In the genomic region with DNA sequence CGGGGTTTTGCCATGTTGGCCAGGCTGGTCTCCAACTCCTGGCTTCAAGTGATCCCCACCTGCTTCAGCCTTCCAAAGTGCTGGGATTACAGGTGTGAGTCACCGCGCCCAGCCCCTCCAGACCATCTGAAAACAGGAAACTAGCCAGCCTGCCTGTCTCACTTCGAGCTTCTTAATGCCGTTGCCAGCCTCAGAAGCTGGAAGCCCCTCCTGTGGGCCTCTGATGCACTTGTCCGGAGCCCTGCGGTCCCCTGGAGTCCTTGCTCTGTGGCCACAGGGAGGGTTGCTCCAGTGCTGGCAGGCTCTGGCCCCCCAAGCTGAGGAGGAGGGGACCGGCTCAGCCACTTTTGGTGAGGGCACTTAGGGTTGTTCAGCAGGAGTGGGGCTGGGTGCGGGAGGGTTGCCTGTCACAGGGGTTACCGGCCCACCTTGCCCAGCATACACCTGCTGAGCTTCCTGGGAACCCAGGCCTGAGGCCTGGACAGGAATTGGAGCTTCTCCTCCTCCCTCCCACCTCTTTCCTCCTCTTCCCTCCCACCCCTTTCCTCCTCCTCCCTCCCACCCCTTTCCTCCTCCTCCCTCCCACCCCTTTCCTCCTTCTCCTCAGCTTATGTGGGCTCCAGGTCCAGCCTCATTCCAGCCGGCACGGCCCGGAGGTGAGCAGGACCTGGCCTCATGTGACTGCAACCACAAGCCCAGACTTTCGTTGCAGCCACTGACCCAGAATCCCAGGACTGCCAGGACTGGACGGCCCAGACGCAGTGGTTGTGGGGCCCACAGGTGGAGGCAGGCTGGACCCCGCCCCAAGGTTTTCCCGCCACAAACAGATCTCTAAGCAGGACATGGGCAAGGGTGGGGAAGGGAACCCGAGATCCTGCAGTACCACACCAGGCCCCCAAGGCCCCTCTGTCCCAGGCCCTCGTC, we compare ENCODE assay signal across 23 cellular contexts. TPM values are rescaled to one million over a fixed set of nuclear protein-coding genes. Genes with fewer than 3 reads are reported as not detected.
DNase-seq lines count a peak whose midpoint lies in the region; FAIRE-seq and TF ChIP-seq lines count a peak whose summit lies in the region.
"Had no signal": no experiment of that assay in that cellular context is flagged by ENCODE, and none has a peak within 500 bp of the region (broad histone marks: within the 10 kb centered on the region; RNA-seq: fewer than 3 reads in every experiment).

No MANE protein-coding gene starts in this region.

- peaks cover 35% of the 10 kb centered on the region for H3F3A ChIP-seq in PC-9 (ENCODE audit: insufficient read depth, low read depth)

- H3K36me3 ChIP-seq in PC-9 (ENCODE audit: low read depth): no peaks in the 10 kb centered on the region
- H3K36me3 ChIP-seq: MG63, SJSA1 had no signal

- POLR2A ChIA-PET in PC-9 (lab: Charles Lee; ENCODE audit: unreplicated experiment): interaction anchor here (0.6 kb wide), 2 partner anchors 20 to 47 kb away, joined by 3 to 16 read pairs; no protein-coding TSS in a partner anchor

- no peak overlapping the region for H3K27ac ChIP-seq in PC-9
- H3K27ac ChIP-seq: 22Rv1, HL-60, SJSA1 had no signal

- peak; percentile 26 for DNase-seq in DMS79 treated with DMSO at 0.1 percent for 48 hours (lab: John Stamatoyannopoulos, UW)
- DNase-seq in DMS79 (lab: John Stamatoyannopoulos, UW): no peak
- DNase-seq in RCC 7860 (ENCODE audit: low spot score): peak; percentile 19
- DNase-seq in islet precursor cell: peak; percentile 92
- peak; percentile 80 for DNase-seq in urothelium cell line (ENCODE audit: low spot score)
- no peak for DNase-seq in OCI-M1 (lab: John Stamatoyannopoulos, UW)
- DNase-seq in inferior parietal cortex (ENCODE audit: extremely low spot score): no peak
- DNase-seq in PC-9: no peak
- DNase-seq: C1 segment of cervical spinal cord, COR-L47, GDM1, KG1, MG63, NCI-H1092 treated with DMSO at 0.1 percent for 48 hours, NCI-H1694, NCI-H2171 treated with DMSO at 0.1 percent for 48 hours, NCI-H774 had no signal

- no peaks in the 10 kb centered on the region for H3K9me3 ChIP-seq in PC-9 (ENCODE audit: insufficient read depth, low read depth)
- H3K9me3 ChIP-seq: MG63, SJSA1 had no signal

- H3K4me3 ChIP-seq in PC-9: no peak overlapping the region
- H3K4me3 ChIP-seq: GM23338, MG63, SJSA1 had no signal

- H3K9me2 ChIP-seq in PC-9 (ENCODE audit: insufficient read depth): no peaks in the 10 kb centered on the region

- intact Hi-C loops in PC-9 (cut with micrococcal nuclease; ENCODE audit: unreplicated experiment): no loop called here

- no TSS peak for BruUV-seq in PC-9 (replicated peaks; lab: Mats Ljungman, UMichigan)

- peaks cover 47% of the 10 kb centered on the region for H3K4me1 ChIP-seq in PC-9 (replicated peaks; ENCODE audit: insufficient read depth)

- H3K27me3 ChIP-seq in PC-9 (ENCODE audit: insufficient read depth, low read depth): 0 out of 2 replicates have a peak, but pooled peaks cover under 1% of the 10 kb centered on the region
- H3K27me3 ChIP-seq: MG63 had no signal

- TF ChIP-seq CTCF in PC-9 (conservative IDR thresholded peaks at IDR 0.05): no peak

- no peak overlapping the region for H2AFZ ChIP-seq in PC-9
- H2AFZ ChIP-seq: GM23338 had no signal

- H3K4me2 ChIP-seq in PC-9: no peak overlapping the region
- H3K4me2 ChIP-seq: GM23338 had no signal

- no peak for FAIRE-seq in RCC 7860 (lab: Jason Lieb, UNC)
- peak; percentile 93 for FAIRE-seq in urothelium cell line (lab: Jason Lieb, UNC)

- H4K20me1 ChIP-seq in PC-9 (ENCODE audit: insufficient read depth): 0 out of 2 replicates have a peak, but pooled peaks cover 4% of the 10 kb centered on the region

- H3K79me2 ChIP-seq in PC-9 (ENCODE audit: low read depth): no peaks in the 10 kb centered on the region

- CTCF ChIA-PET in PC-9 (lab: Charles Lee): interaction anchor here (0.7 kb wide), 1 partner anchor 12 kb away, joined by 3 read pairs; no protein-coding TSS in a partner anchor

RNA-seq across cellular contexts. Expression of gene BIRC7, which starts 9.4 kb away (rescaled TPM):
- total RNA-seq in PC-9 (2021): 0.58 TPM in 1 of 2 replicates, not detected in the other
- total RNA-seq: RPMI7951, SJSA1 had no signal

RNA-seq across cellular contexts. Expression of gene YTHDF1, which starts 10.4 kb away (rescaled TPM):
- 34.5 and 42.6 TPM in 2 replicates for total RNA-seq in PC-9 (2021)

RNA-seq across cellular contexts. Expression of gene NKAIN4, which starts 28.0 kb away (rescaled TPM):
- not detected in 2 replicates for total RNA-seq in PC-9 (2021)
- total RNA-seq: NCI-H460, RPMI7951, SJSA1 had no signal

RNA-seq across cellular contexts. Expression of gene ARFGAP1, which starts 46.3 kb away (rescaled TPM):
- 89.0 and 101 TPM in 2 replicates for total RNA-seq in PC-9 (2021)

Comparison
In these comparisons a context has a peak if more than half of its experiments do, and no peak if none do; other contexts are left out.
1. DNase-seq: peak in DMS79 treated with DMSO at 0.1 percent for 48 hours (single experiment), RCC 7860 (single experiment), islet precursor cell (single experiment) and urothelium cell line (single experiment); none in DMS79 (single experiment), OCI-M1 (single experiment), inferior parietal cortex (single experiment) and PC-9 (0 of 2).